ENCODE assay signal across 7 cellular contexts in genomic region chr3:176939022-176939817, GRCh38.
DNase-seq lines count a peak whose midpoint lies in the region; ATAC-seq, FAIRE-seq and TF ChIP-seq lines count a peak whose summit lies in the region.

No MANE protein-coding gene starts in this region.

- 13 to 17% methylated on average over 10 of the region's 10 CpGs for WGBS in pancreas, 2 donors

- intact Hi-C loops in pancreas (cut with DNase I): loop anchor here in 1 of 3 donors (5.0 kb wide), 1 partner anchor 62 kb away; no protein-coding TSS in a partner anchor

- H3K27me3 ChIP-seq in pancreas: no peaks in the 10 kb centered on the region

- H3K27ac ChIP-seq in pancreas: no peak overlapping the region

- peak; percentile 99 for ATAC-seq in GM21390 (IDR thresholded peaks at IDR 0.05; ENCODE audit: unreplicated experiment)
- peak; percentile 92 for ATAC-seq in HG03571 (IDR thresholded peaks at IDR 0.05; ENCODE audit: unreplicated experiment)
- peak; percentile 94 to 99 (median 98) for ATAC-seq in pancreas

- H3K9me3 ChIP-seq in pancreas: no peaks in the 10 kb centered on the region

- TF ChIP-seq CTCF in foreskin fibroblast (IDR thresholded peaks at IDR 0.05; ENCODE audit: low read depth, low read length) (peak; percentile 69), pancreas (IDR thresholded peaks at IDR 0.05) (peak; percentile 48 to 70 (median 64))

- FAIRE-seq in G401.6 (lab: Jason Lieb, UNC) (peak; percentile 96), pancreas (lab: Jason Lieb, UNC) (peak; percentile 92)

- no peaks in the 10 kb centered on the region for H3K4me1 ChIP-seq in pancreas

- DNase-seq in NCI-H69 (lab: John Stamatoyannopoulos, UW): peak; percentile 94
- DNase-seq in activated CD8-positive, alpha-beta memory T cell treated with anti-CD3 and anti-CD28 coated beads, Interleukin-2, amount 50 U/mL, for 4 hours: peak; percentile 18
- peak; percentile 56 to 84 for DNase-seq in foreskin fibroblast
- peak in 3 of 6 donors; percentile 55 to 67 (median 57) for DNase-seq in pancreas

- H3K36me3 ChIP-seq in pancreas: no peaks in the 10 kb centered on the region

- H3K4me3 ChIP-seq in foreskin fibroblast (ENCODE audit: low read depth in 1 of 2, low read length in 2 of 2): no peak overlapping the region
- no peak overlapping the region for H3K4me3 ChIP-seq in pancreas
